In genomic region chr1:12594490-12594889, GRCh38 we compare ENCODE assay signal across 10 cellular contexts. TPM values are rescaled to one million over a fixed set of nuclear protein-coding genes. Genes with fewer than 3 reads are reported as not detected.
DNase-seq lines count a peak whose midpoint lies in the region; ATAC-seq, FAIRE-seq and TF ChIP-seq lines count a peak whose summit lies in the region.
"Had no signal": no experiment of that assay in that cellular context is flagged by ENCODE, and none has a peak within 500 bp of the region (broad histone marks: within the 10 kb centered on the region; RNA-seq: fewer than 3 reads in every experiment).

No MANE protein-coding gene starts in this region.

- 88 to 95% (median 92%) methylated on average over 6 of the region's 6 CpGs for WGBS in heart left ventricle, 4 donors
- 86% methylated on average over 6 of the region's 6 CpGs for WGBS in urinary bladder
- 89 to 91% (median 90%) methylated on average over 6 of the region's 6 CpGs for WGBS in adrenal gland, 4 donors

- H3K27ac ChIP-seq in heart left ventricle (peak overlapping the region; percentile 66 to 99 (median 88)), muscle layer of colon (ENCODE audit: low read depth, low read length) (peak overlapping the region; percentile 95), urinary bladder (ENCODE audit: low read depth) (peak overlapping the region; percentile 79), adrenal gland (peak overlapping the region in 2 of 5 donors; percentile 62 to 89)

- H3K36me3 ChIP-seq in heart left ventricle: peaks cover 0 to 3% (median 0%) of the 10 kb centered on the region in 9 donors
- H3K36me3 ChIP-seq in bronchial epithelial cell (ENCODE audit: control insufficient read depth, insufficient read depth, low read length): no peaks in the 10 kb centered on the region
- peaks cover 6% of the 10 kb centered on the region for H3K36me3 ChIP-seq in muscle layer of colon (ENCODE audit: insufficient read depth, low read length)
- H3K36me3 ChIP-seq in urinary bladder (ENCODE audit: insufficient read depth): no peaks in the 10 kb centered on the region
- H3K36me3 ChIP-seq in adrenal gland (replicated peaks in 1 of 2): no peaks in the 10 kb centered on the region

- H3K9me3 ChIP-seq in heart left ventricle (no peaks in the 10 kb centered on the region), muscle layer of colon (ENCODE audit: low read length) (no peaks in the 10 kb centered on the region), adrenal gland (replicated peaks in 1 of 3) (no peaks in the 10 kb centered on the region)

- intact Hi-C loops in heart left ventricle (cut with DNase I) (loop anchor here in 5 of 10 donors (5.0 to 10.0 kb wide), 3 partner anchors 37 to 120 kb away; no protein-coding TSS in a partner anchor), cardiac septum (cut with DNase I) (loop anchor here (5.0 kb wide), 1 partner anchor 117 kb away; no protein-coding TSS in a partner anchor), adrenal gland (cut with DNase I) (no loop called here)

- peaks cover 13 to 100% (median 88%) of the 10 kb centered on the region in 12 donors for H3K4me1 ChIP-seq in heart left ventricle
- peaks cover 77% of the 10 kb centered on the region for H3K4me1 ChIP-seq in muscle layer of colon (ENCODE audit: insufficient read depth, low read length)
- peaks cover 3% of the 10 kb centered on the region for H3K4me1 ChIP-seq in urinary bladder (ENCODE audit: insufficient read depth)
- H3K4me1 ChIP-seq in adrenal gland (replicated peaks in 1 of 2): peaks cover under 1 to 49% of the 10 kb centered on the region in 2 donors

- H3K27me3 ChIP-seq in heart left ventricle (no peaks in the 10 kb centered on the region), bronchial epithelial cell (ENCODE audit: control insufficient read depth, insufficient read depth, low read length) (no peaks in the 10 kb centered on the region), muscle layer of colon (ENCODE audit: control insufficient read depth in 1 of 2, insufficient read depth in 2 of 2, low read length in 2 of 2) (no peaks in the 10 kb centered on the region), adrenal gland (no peaks in the 10 kb centered on the region)

- peak overlapping the region; percentile 44 for H3K9ac ChIP-seq in muscle layer of colon (ENCODE audit: low read length)

- ATAC-seq in heart left ventricle: no peak
- no peak for ATAC-seq in GM18519 (IDR thresholded peaks at IDR 0.05; ENCODE audit: low FRiP score, unreplicated experiment)

- TF ChIP-seq POLR2A in heart left ventricle (IDR thresholded peaks at IDR 0.05) (no peak), adrenal gland (IDR thresholded peaks at IDR 0.05) (no peak)

- peak in 1 of 5 donors; percentile 25 for DNase-seq in heart left ventricle
- DNase-seq in cardiac septum (ENCODE audit: low spot score): no peak
- DNase-seq in bronchial epithelial cell (ENCODE audit: low read depth): no peak
- no peak for DNase-seq in NCI-H748 (lab: John Stamatoyannopoulos, UW; ENCODE audit: unreplicated experiment)
- no peak for DNase-seq in adrenal gland
- DNase-seq: NCI-H2029 treated with DMSO at 0.1 percent for 48 hours had no signal

- H3K4me3 ChIP-seq in heart left ventricle: peak overlapping the region in 3 of 12 donors; percentile 45 to 56 (median 49)
- no peak overlapping the region for H3K4me3 ChIP-seq in bronchial epithelial cell (ENCODE audit: low read depth, low read length)
- no peak overlapping the region for H3K4me3 ChIP-seq in muscle layer of colon (ENCODE audit: low read depth in 1 of 2, low read length in 2 of 2)
- no peak overlapping the region for H3K4me3 ChIP-seq in urinary bladder (ENCODE audit: low read depth, low read length)
- no peak overlapping the region for H3K4me3 ChIP-seq in adrenal gland

- no peak for FAIRE-seq in bronchial epithelial cell (lab: Jason Lieb, UNC)

- no peak for TF ChIP-seq CTCF in heart left ventricle (IDR thresholded peaks at IDR 0.05)
- peak; percentile 4 for TF ChIP-seq CTCF in bronchial epithelial cell (IDR thresholded peaks at IDR 0.05; ENCODE audit: insufficient read depth, low read length, severe bottlenecking)
- TF ChIP-seq CTCF in adrenal gland (IDR thresholded peaks at IDR 0.05): no peak

RNA-seq across cellular contexts. Expression of gene DHRS3, which starts 23.5 kb away (rescaled TPM):
- total RNA-seq in heart left ventricle (10 to 100 TPM; 28.6 to 84.0 (median 59.9) TPM), cardiac septum (41.8 TPM), bronchial epithelial cell (29.3 and 63.7 TPM in 2 replicates), urinary bladder (83.2 TPM), adrenal gland (10 to 100 TPM; 15.3 to 72.4 (median 41.3) TPM)
- polyA plus RNA-seq in heart left ventricle (100 to 1,000 TPM in 1 of 2 donors, 10 to 100 TPM in 1; 39.7 to 102 TPM), urinary bladder (62.1 TPM), adrenal gland (10 to 100 TPM in 2 of 3 donors, 1 to 10 TPM in 1; 7.7 to 44.2 (median 44.2) TPM)

RNA-seq across cellular contexts. Expression of gene AADACL4, which starts 49.4 kb away (rescaled TPM):
- total RNA-seq in heart left ventricle (not detected), cardiac septum (not detected), bronchial epithelial cell (not detected in 2 replicates), urinary bladder (0.37 TPM), adrenal gland (not detected)
- polyA plus RNA-seq in heart left ventricle (not detected), urinary bladder (not detected), adrenal gland (under 1 TPM in 2 of 3 donors, not detected in 1; 0.10 to 0.16 TPM)
- total RNA-seq: dermis microvascular lymphatic vessel endothelial cell had no signal
